ENCODE assay signal across 16 cellular contexts in the genomic region with DNA sequence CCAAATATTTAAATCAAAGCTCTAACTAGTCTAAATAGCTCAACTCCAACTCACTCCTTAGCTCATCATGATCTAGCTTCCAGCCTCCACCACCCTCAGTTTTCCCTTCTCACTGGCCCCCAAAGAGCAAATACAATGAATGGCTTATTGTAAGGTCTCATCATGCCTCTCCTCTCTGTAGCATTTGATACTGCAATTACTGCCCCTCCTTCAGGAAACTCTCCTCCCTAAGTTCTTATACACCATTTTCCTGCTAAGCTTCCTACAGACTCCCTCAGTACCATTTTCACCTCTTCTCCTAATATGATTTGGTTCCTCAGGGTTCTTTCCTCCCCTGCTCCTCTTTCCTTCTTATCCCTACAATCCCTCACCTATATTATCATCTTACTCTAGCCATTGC.
"Had no signal": no experiment of that assay in that cellular context is flagged by ENCODE, and none has a peak within 500 bp of the region (broad histone marks: within the 10 kb centered on the region; RNA-seq: fewer than 3 reads in every experiment).

No MANE protein-coding gene starts in this region.

- H3K27ac ChIP-seq: epithelial cell of prostate, esophagus muscularis mucosa, gastroesophageal sphincter, ovary, upper lobe of right lung, vagina had no signal

- ATAC-seq: gastroesophageal sphincter; left cardiac atrium; naive thymus-derived CD8-positive, alpha-beta T cell; right cardiac atrium; upper lobe of right lung had no signal

- H3K36me3 Mint-ChIP-seq: immature natural killer cell had no signal

- H3K9me3 Mint-ChIP-seq: immature natural killer cell; naive thymus-derived CD8-positive, alpha-beta T cell; neural crest cell had no signal

- H3K4me3 ChIP-seq: esophagus muscularis mucosa, gastroesophageal sphincter, ovary, upper lobe of right lung, vagina had no signal

- H3K36me3 ChIP-seq: esophagus muscularis mucosa, gastroesophageal sphincter, ovary, upper lobe of right lung, vagina had no signal

- DNase-seq: effector memory CD4-positive, alpha-beta T cell; immature natural killer cell; left cardiac atrium; mammary epithelial cell; naive thymus-derived CD8-positive, alpha-beta T cell; ovary; right cardiac atrium; small intestine; stimulated activated CD4-positive, alpha-beta T cell treated with anti-CD3 and anti-CD28 coated beads, Interleukin-12 subunit alpha, Interleukin-12 subunit beta, amount 100 ng/mL, for 4 hours; stimulated activated naive CD4-positive, alpha-beta T cell; upper lobe of right lung had no signal

- H3K27me3 Mint-ChIP-seq: naive thymus-derived CD8-positive, alpha-beta T cell had no signal

- H3K27me3 ChIP-seq: esophagus muscularis mucosa, gastroesophageal sphincter, ovary, upper lobe of right lung, vagina had no signal

- H3K4me3 Mint-ChIP-seq: neural crest cell had no signal

- H3K9me3 ChIP-seq: esophagus muscularis mucosa, gastroesophageal sphincter, ovary, upper lobe of right lung, vagina had no signal
